Comparison of ENCODE assay signal across 17 cellular contexts in genomic region chr12:116458492-116458891, GRCh38.
"Had no signal": no experiment of that assay in that cellular context is flagged by ENCODE, and none has a peak within 500 bp of the region (broad histone marks: within the 10 kb centered on the region; RNA-seq: fewer than 3 reads in every experiment).

No MANE protein-coding gene starts in this region.

- H3K9me3 Mint-ChIP-seq: activated naive CD4-positive, alpha-beta T cell treated with anti-CD3 and anti-CD28 coated beads, Interleukin-2, amount 50 U/mL, for 24 hours; activated T-cell treated with anti-CD3 and anti-CD28 coated beads, Interleukin-2, amount 50 U/mL, for 72 hours; immature natural killer cell; naive thymus-derived CD4-positive, alpha-beta T cell; T-helper 1 cell treated with Interleukin-12 subunit alpha and Interleukin-12 subunit beta and Interleukin-4 antibody, amounts not matched to agents 30 μg/mL and 1 μg/mL, for 36 hours; type B pancreatic cell had no signal

- H3K27ac Mint-ChIP-seq: activated naive CD4-positive, alpha-beta T cell treated with anti-CD3 and anti-CD28 coated beads, Interleukin-2, amount 50 U/mL, for 24 hours; activated T-cell treated with anti-CD3 and anti-CD28 coated beads, Interleukin-2, amount 50 U/mL, for 72 hours; immature natural killer cell; naive thymus-derived CD4-positive, alpha-beta T cell; T-helper 1 cell treated with Interleukin-12 subunit alpha and Interleukin-12 subunit beta and Interleukin-4 antibody, amounts not matched to agents 30 μg/mL and 1 μg/mL, for 36 hours; type B pancreatic cell had no signal

- H3K36me3 Mint-ChIP-seq: activated naive CD4-positive, alpha-beta T cell treated with anti-CD3 and anti-CD28 coated beads, Interleukin-2, amount 50 U/mL, for 24 hours; immature natural killer cell; naive thymus-derived CD4-positive, alpha-beta T cell; type B pancreatic cell had no signal

- H3K4me1 Mint-ChIP-seq: activated naive CD4-positive, alpha-beta T cell treated with anti-CD3 and anti-CD28 coated beads, Interleukin-2, amount 50 U/mL, for 24 hours; immature natural killer cell had no signal

- H3K36me3 ChIP-seq: esophagus squamous epithelium, prostate gland, right atrium auricular region, stomach had no signal

- H3K27me3 ChIP-seq: esophagus squamous epithelium, right atrium auricular region, stomach had no signal

- H3K4me1 ChIP-seq: prostate gland had no signal

- H3K4me3 ChIP-seq: esophagus squamous epithelium, prostate gland, right atrium auricular region, stomach had no signal

- H3K27me3 Mint-ChIP-seq: activated naive CD4-positive, alpha-beta T cell treated with anti-CD3 and anti-CD28 coated beads, Interleukin-2, amount 50 U/mL, for 24 hours had no signal

- H3K27ac ChIP-seq: esophagus squamous epithelium, prostate gland, right atrium auricular region, stomach had no signal

- H3K9me3 ChIP-seq: esophagus squamous epithelium, prostate gland, right atrium auricular region, stomach had no signal

- ATAC-seq: activated T-cell treated with anti-CD3 and anti-CD28 coated beads, Interleukin-2, amount 50 U/mL, for 72 hours; left ventricle myocardium superior; naive thymus-derived CD4-positive, alpha-beta T cell had no signal

- H3K4me3 Mint-ChIP-seq: activated naive CD4-positive, alpha-beta T cell treated with anti-CD3 and anti-CD28 coated beads, Interleukin-2, amount 50 U/mL, for 24 hours; activated T-cell treated with anti-CD3 and anti-CD28 coated beads, Interleukin-2, amount 50 U/mL, for 72 hours; immature natural killer cell; naive thymus-derived CD4-positive, alpha-beta T cell; T-helper 1 cell treated with Interleukin-12 subunit alpha and Interleukin-12 subunit beta and Interleukin-4 antibody, amounts not matched to agents 30 μg/mL and 1 μg/mL, for 36 hours; type B pancreatic cell had no signal

- DNase-seq: activated CD4-positive, alpha-beta T cell treated with anti-CD3 and anti-CD28 coated beads for 1 hour; activated CD4-positive, alpha-beta T cell treated with anti-CD3 and anti-CD28 coated beads, Interleukin-2, amount 50 U/mL, for 4 hours; activated effector memory CD4-positive, alpha-beta T cell treated with anti-CD3 and anti-CD28 coated beads, Interleukin-2, amount 50 U/mL, for 16 hours; activated T-cell treated with anti-CD3 and anti-CD28 coated beads, Interleukin-2, amount 50 U/mL, for 72 hours; dermis blood vessel endothelial cell; effector memory CD4-positive, alpha-beta T cell; esophagus squamous epithelium; immature natural killer cell; left ventricle myocardium superior; mesendoderm; naive thymus-derived CD4-positive, alpha-beta T cell; stomach had no signal
